ENCODE assay signal across 8 cellular contexts in the genomic region with DNA sequence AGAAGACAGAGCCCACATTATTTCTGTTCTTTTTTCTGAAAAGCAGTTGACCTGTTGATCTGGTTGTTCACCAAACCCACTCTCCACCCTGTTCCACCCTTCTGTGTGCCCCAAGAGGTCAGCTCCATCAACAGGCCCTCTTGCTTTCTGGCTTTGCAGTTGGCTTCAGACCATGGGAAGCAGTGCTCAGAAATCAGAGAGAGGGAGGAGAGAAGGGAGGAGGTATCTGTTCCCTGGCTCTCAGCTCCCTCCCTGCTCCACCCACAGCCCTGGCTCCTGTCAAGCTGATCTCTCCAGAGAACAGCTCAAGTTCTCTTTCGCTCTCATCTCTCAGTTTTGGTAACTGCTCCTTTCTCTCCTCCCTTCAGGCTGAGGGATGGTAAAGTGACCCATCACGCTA.
DNase-seq lines count a peak whose midpoint lies in the region; ATAC-seq and TF ChIP-seq lines count a peak whose summit lies in the region.
"Had no signal": no experiment of that assay in that cellular context is flagged by ENCODE, and none has a peak within 500 bp of the region (broad histone marks: within the 10 kb centered on the region; RNA-seq: fewer than 3 reads in every experiment).

No MANE protein-coding gene starts in this region.

- in situ Hi-C loops in transverse colon (cut with MboI; ENCODE audit: low pct_ligation_motif_present in 1 of 4, low pct_unique_long_range_greater_than_20kb in 1 of 4, low sequenced_read_pairs in 3 of 4) = loop anchor here in 1 of 4 donors (10.0 kb wide), 1 partner anchor 383 kb away; no protein-coding TSS in a partner anchor

- no peaks in the 10 kb centered on the region for H3K4me1 Mint-ChIP-seq in T-helper 17 cell

- TF ChIP-seq EP300 in transverse colon (IDR thresholded peaks at IDR 0.05; ENCODE audit: low read depth) = no peak

- H3K27me3 ChIP-seq in transverse colon = no peaks in the 10 kb centered on the region

- intact Hi-C loops in mucosa of descending colon (cut with DNase I, micrococcal nuclease) (no loop called here), transverse colon (cut with DNase I; ENCODE audit: low total_unique reads) (no loop called here)

- WGBS in transverse colon (ENCODE audit: low coverage in 1 of 2), 2 donors = 74% methylated on average over 2 of the region's 2 CpGs; no CpG with 5 or more reads in 1 of the 2 donors

- H3K4me3 Mint-ChIP-seq in T-helper 17 cell = no peak overlapping the region

- H3K27ac ChIP-seq in VCaP = peak overlapping the region; percentile 90
- H3K27ac ChIP-seq in transverse colon = peak overlapping the region; percentile 24 to 69 (median 44)

- H3K27ac Mint-ChIP-seq in T-helper 17 cell = no peak overlapping the region

- H3K4me3 ChIP-seq in fibroblast of the aortic adventitia (ENCODE audit: low read depth, low read length) (no peak overlapping the region), mucosa of descending colon (no peak overlapping the region), transverse colon (no peak overlapping the region)

- H3K4me1 ChIP-seq in mucosa of descending colon (ENCODE audit: low read depth) (no peaks in the 10 kb centered on the region), transverse colon (peaks cover 0 to 18% (median 3%) of the 10 kb centered on the region in 4 donors)

- H3K9me3 ChIP-seq in mucosa of descending colon = no peaks in the 10 kb centered on the region
- no peaks in the 10 kb centered on the region for H3K9me3 ChIP-seq in transverse colon
- no peaks in the 10 kb centered on the region for H3K9me3 ChIP-seq in T-helper 17 cell (ENCODE audit: control insufficient read depth, low read length, poor library complexity, severe bottlenecking)

- H3K36me3 Mint-ChIP-seq in T-helper 17 cell (ENCODE audit: low read depth) = peaks cover 5% of the 10 kb centered on the region

- H3K27me3 Mint-ChIP-seq in T-helper 17 cell = peaks cover 44% of the 10 kb centered on the region

- TF ChIP-seq POLR2A in transverse colon (IDR thresholded peaks at IDR 0.05) = no peak

- DNase-seq in fibroblast of the aortic adventitia (ENCODE audit: low read depth) (peak; percentile 70), mucosa of descending colon (no peak), transverse colon (no peak), NCI-H2171 (lab: John Stamatoyannopoulos, UW) (no peak), T-helper 17 cell (no peak)
- DNase-seq: NCI-H2107 had no signal

- ATAC-seq in mucosa of descending colon (peak; percentile 35), HG03521 (IDR thresholded peaks at IDR 0.05; ENCODE audit: unreplicated experiment) (no peak), T-helper 17 cell (no peak)

- no peak for TF ChIP-seq CTCF in VCaP (conservative IDR thresholded peaks at IDR 0.05)
- TF ChIP-seq CTCF in fibroblast of the aortic adventitia (IDR thresholded peaks at IDR 0.05; ENCODE audit: insufficient read depth, low read length) = no peak
- TF ChIP-seq CTCF in mucosa of descending colon (IDR thresholded peaks at IDR 0.05) = no peak
- no peak for TF ChIP-seq CTCF in transverse colon (IDR thresholded peaks at IDR 0.05)

- no peaks in the 10 kb centered on the region for H3K36me3 ChIP-seq in mucosa of descending colon (ENCODE audit: low read depth)
- H3K36me3 ChIP-seq in transverse colon = no peaks in the 10 kb centered on the region
